In genomic region chr4:173410106-173410505, GRCh38 we compare ENCODE assay signal across 25 cellular contexts. TPM values are rescaled to one million over a fixed set of nuclear protein-coding genes. Genes with fewer than 3 reads are reported as not detected.
DNase-seq lines count a peak whose midpoint lies in the region; ATAC-seq and TF ChIP-seq lines count a peak whose summit lies in the region.
"Had no signal": no experiment of that assay in that cellular context is flagged by ENCODE, and none has a peak within 500 bp of the region (broad histone marks: within the 10 kb centered on the region; RNA-seq: fewer than 3 reads in every experiment).

No MANE protein-coding gene starts in this region.

- intact Hi-C loops in adrenal gland (cut with DNase I): no loop called here

- H3K4me1 ChIP-seq in adrenal gland (replicated peaks in 1 of 2): peaks cover 0 to 34% of the 10 kb centered on the region in 2 donors

- no peak for ATAC-seq in HG03139 (IDR thresholded peaks at IDR 0.05; ENCODE audit: unreplicated experiment)
- no peak for ATAC-seq in HG02981 (IDR thresholded peaks at IDR 0.05; ENCODE audit: unreplicated experiment)
- ATAC-seq: left lung, Panc1, T-helper 17 cell had no signal

- no peaks in the 10 kb centered on the region for H3K36me3 ChIP-seq in adrenal gland (replicated peaks in 1 of 2)
- H3K36me3 ChIP-seq: left lung, thoracic aorta had no signal

- WGBS in adrenal gland, 4 donors: 0 to 45% (median 44%) methylated on average over 1 to 2 of the region's 2 CpGs

- H3K27ac ChIP-seq in adrenal gland: peak overlapping the region in 3 of 5 donors; percentile 5 to 83 (median 48)
- H3K27ac ChIP-seq: GM23248, KMS-11 had no signal

- H3K27me3 ChIP-seq in adrenal gland: no peaks in the 10 kb centered on the region
- H3K27me3 ChIP-seq: left lung had no signal

- no peaks in the 10 kb centered on the region for H3K9me3 ChIP-seq in adrenal gland (replicated peaks in 1 of 3)
- H3K9me3 ChIP-seq: left lung, thoracic aorta had no signal

- TF ChIP-seq POLR2A in adrenal gland (IDR thresholded peaks at IDR 0.05): no peak

- no peak overlapping the region for H3K4me3 ChIP-seq in adrenal gland
- H3K4me3 ChIP-seq: GM23248, left lung, thoracic aorta had no signal

- no peak for TF ChIP-seq CTCF in adrenal gland (IDR thresholded peaks at IDR 0.05)

- peak; percentile 91 for DNase-seq in Ammon's horn (ENCODE audit: low spot score)
- no peak for DNase-seq in adrenal gland
- DNase-seq in globus pallidus (ENCODE audit: low spot score): peak; percentile 90
- peak in 47 of 56 donors; percentile 4 to 84 (median 39) for DNase-seq in nucleus accumbens (lab: John Stamatoyannopoulos, UW)
- no peak for DNase-seq in DMS 273 treated with DMSO at 0.1 percent for 48 hours (lab: John Stamatoyannopoulos, UW)
- DNase-seq in T-helper 2 cell: no peak
- DNase-seq: activated CD4-positive, alpha-beta T cell treated with anti-CD3 and anti-CD28 coated beads, Interleukin-2, amount 50 U/mL, for 1 hour; activated naive CD4-positive, alpha-beta T cell; amniotic stem cell; effector memory CD4-positive, alpha-beta T cell; GF-D8; GM23248; left lung; MV-4-11; NCI-H2029 treated with DMSO at 0.1 percent for 48 hours; T-helper 17 cell had no signal

RNA-seq across cellular contexts. Expression of gene SCRG1, which starts 11.2 kb away (rescaled TPM):
- under 1 TPM in 6 of 8 donors, not detected in 2; 0.14 to 0.76 (median 0.19) TPM for total RNA-seq in adrenal gland
- polyA plus RNA-seq in adrenal gland: 1 to 10 TPM in 1 of 3 donors, under 1 TPM in 2; 0.40 to 1.9 (median 0.54) TPM
- total RNA-seq: glomerular endothelial cell, mononuclear cell, NCI-H460, pulmonary artery endothelial cell, T-helper 17 cell had no signal

RNA-seq across cellular contexts. Expression of gene SAP30, which starts 39.4 kb away (rescaled TPM):
- total RNA-seq in adrenal gland: 10 to 100 TPM; 10.3 to 39.1 (median 16.7) TPM
- 10 to 100 TPM in 1 of 3 donors, 1 to 10 TPM in 2; 4.4 to 13.9 (median 4.7) TPM for polyA plus RNA-seq in adrenal gland

Comparison
In these comparisons a context has a peak if more than half of its experiments do, and no peak if none do; other contexts are left out.
1. DNase-seq: peak in Ammon's horn (single experiment), globus pallidus (single experiment) and nucleus accumbens (47 of 56); none in adrenal gland (0 of 7), DMS 273 treated with DMSO at 0.1 percent for 48 hours (single experiment) and T-helper 2 cell (0 of 5).